Comparison of ENCODE assay signal across 8 cellular contexts in genomic region chr9:136485049-136485647, GRCh38. TPM values are rescaled to one million over a fixed set of nuclear protein-coding genes. Genes with fewer than 3 reads are reported as not detected.
DNase-seq lines count a peak whose midpoint lies in the region; ATAC-seq lines count a peak whose summit lies in the region.

No MANE protein-coding gene starts in this region.

- no peak overlapping the region for H3K4me3 ChIP-seq in BLaER1
- no peak overlapping the region for H3K4me3 ChIP-seq in effector memory CD4-positive, alpha-beta T cell (ENCODE audit: insufficient read depth, low read depth, low read length, poor library complexity, severe bottlenecking)
- no peak overlapping the region for H3K4me3 ChIP-seq in mesenchymal stem cell (ENCODE audit: insufficient read depth in 1 of 2, low read depth in 1 of 2, low read length in 2 of 2)

- H2BK12ac ChIP-seq in mesenchymal stem cell (ENCODE audit: low read length in 2 of 2), result no peak overlapping the region

- ATAC-seq in activated CD8-positive, alpha-beta T cell treated with anti-CD3 and anti-CD28 coated beads, Interleukin-2, amount 10 ng/mL, durations not matched to agents 7 days and 5 days, result no peak
- no peak for ATAC-seq in HG03135 (IDR thresholded peaks at IDR 0.05; ENCODE audit: unreplicated experiment)

- H4K8ac ChIP-seq in mesenchymal stem cell (ENCODE audit: low read length), result peak overlapping the region; percentile 22

- peaks cover 13% of the 10 kb centered on the region for H3K36me3 Mint-ChIP-seq in activated CD8-positive, alpha-beta T cell treated with anti-CD3 and anti-CD28 coated beads, Interleukin-2, amount 10 ng/mL, durations not matched to agents 7 days and 5 days (ENCODE audit: low read depth)

- H3K9me3 ChIP-seq in BLaER1, result no peaks in the 10 kb centered on the region
- no peaks in the 10 kb centered on the region for H3K9me3 ChIP-seq in effector memory CD4-positive, alpha-beta T cell (ENCODE audit: control insufficient read depth, low read length)
- H3K9me3 ChIP-seq in mesenchymal stem cell (ENCODE audit: control insufficient read depth, low read length), result no peaks in the 10 kb centered on the region

- H3K4me1 Mint-ChIP-seq in activated CD8-positive, alpha-beta T cell treated with anti-CD3 and anti-CD28 coated beads, Interleukin-2, amount 10 ng/mL, durations not matched to agents 7 days and 5 days (ENCODE audit: low read depth), result peaks cover 22% of the 10 kb centered on the region

- CTCF ChIA-PET in activated CD8-positive, alpha-beta T cell treated with anti-CD3 and anti-CD28 coated beads, Interleukin-2, amount 10 ng/mL, durations not matched to agents 7 days and 5 days (lab: Charles Lee), result interaction anchor here (0.8 to 7.2 kb wide), 13 partner anchors 15 to 180 kb away, joined by 3 to 55 read pairs (median 5); no protein-coding TSS in a partner anchor

- no peak overlapping the region for H3K27ac ChIP-seq in BLaER1
- no peak overlapping the region for H3K27ac ChIP-seq in effector memory CD4-positive, alpha-beta T cell (ENCODE audit: insufficient read depth, low read length, poor library complexity, severe bottlenecking)
- no peak overlapping the region for H3K27ac ChIP-seq in mesenchymal stem cell (ENCODE audit: low read length, poor library complexity, severe bottlenecking)

- H4K20me1 ChIP-seq in BLaER1, result peaks cover 52% of the 10 kb centered on the region

- 28% methylated on average over 13 of the region's 13 CpGs for WGBS in mesenchymal stem cell

- POLR2A ChIA-PET in activated CD8-positive, alpha-beta T cell treated with anti-CD3 and anti-CD28 coated beads, Interleukin-2, amount 10 ng/mL, durations not matched to agents 7 days and 5 days (lab: Charles Lee), result interaction anchor here (1.8 to 2.4 kb wide), 2 partner anchors 146 to 243 kb away, joined by 5 to 8 read pairs; no protein-coding TSS in a partner anchor

- H3K23ac ChIP-seq in mesenchymal stem cell (ENCODE audit: low read length in 2 of 2), result no peak overlapping the region

- no peak overlapping the region for H3K27ac Mint-ChIP-seq in activated CD8-positive, alpha-beta T cell treated with anti-CD3 and anti-CD28 coated beads, Interleukin-2, amount 10 ng/mL, durations not matched to agents 7 days and 5 days

- H2AFZ ChIP-seq in mesenchymal stem cell (ENCODE audit: low read depth, low read length), result no peak overlapping the region

- no peak overlapping the region for H3K4ac ChIP-seq in mesenchymal stem cell (ENCODE audit: low read depth in 1 of 2, low read length in 2 of 2)

- peaks cover 10% of the 10 kb centered on the region for H3K79me1 ChIP-seq in mesenchymal stem cell (replicated peaks; ENCODE audit: low read length, poor library complexity, severe bottlenecking)

- no peak overlapping the region for H4K91ac ChIP-seq in mesenchymal stem cell (ENCODE audit: low read length)

- no peak overlapping the region for H2BK120ac ChIP-seq in mesenchymal stem cell (ENCODE audit: low read depth, low read length)

- H3K27me3 ChIP-seq in BLaER1 (no peaks in the 10 kb centered on the region), mesenchymal stem cell (ENCODE audit: control insufficient read depth in 1 of 2, insufficient read depth in 1 of 2, low read length in 2 of 2) (peaks cover 11 to 35% of the 10 kb centered on the region in 2 experiments)
- H3K27me3 ChIP-seq in effector memory CD4-positive, alpha-beta T cell (replicated peaks; ENCODE audit: control insufficient read depth, insufficient read depth, low read length, poor library complexity, severe bottlenecking), result no peaks in the 10 kb centered on the region

- H3K9ac ChIP-seq in BLaER1, result no peak overlapping the region
- H3K9ac ChIP-seq in mesenchymal stem cell (ENCODE audit: low read length), result peak overlapping the region; percentile 89

- DNase-seq in HCEC 1CT (peak; percentile 50), NCI-H748 treated with DMSO at 0.1 percent for 48 hours (lab: John Stamatoyannopoulos, UW) (peak; percentile 79), mesenchymal stem cell (peak; percentile 79)
- DNase-seq in activated CD8-positive, alpha-beta T cell treated with anti-CD3 and anti-CD28 coated beads, Interleukin-2, amount 10 ng/mL, durations not matched to agents 7 days and 5 days, result peak; percentile 90
- DNase-seq in effector memory CD4-positive, alpha-beta T cell, result peak; percentile 64 to 74 (median 66)
- peak; percentile 58 to 63 for DNase-seq in stimulated activated CD8-positive, alpha-beta memory T cell treated with anti-CD3 and anti-CD28 coated beads, Interleukin-15, amount 100 ng/mL, for 48 hours (ENCODE audit: low read depth in 2 of 2)

- H3K14ac ChIP-seq in mesenchymal stem cell (ENCODE audit: low read length in 2 of 2), result peak overlapping the region in 1 of 2 experiments; percentile 38

- H2AK5ac ChIP-seq in mesenchymal stem cell (ENCODE audit: low read length, severe bottlenecking), result no peak overlapping the region

- H3K4me1 ChIP-seq in BLaER1 (peaks cover 37% of the 10 kb centered on the region), mesenchymal stem cell (ENCODE audit: control insufficient read depth, insufficient read depth, low read depth, low read length) (peaks cover 19% of the 10 kb centered on the region)
- H3K4me1 ChIP-seq in effector memory CD4-positive, alpha-beta T cell (ENCODE audit: control insufficient read depth, insufficient read depth, low read length, poor library complexity, severe bottlenecking), result peaks cover 21% of the 10 kb centered on the region

- H3K9me3 Mint-ChIP-seq in activated CD8-positive, alpha-beta T cell treated with anti-CD3 and anti-CD28 coated beads, Interleukin-2, amount 10 ng/mL, durations not matched to agents 7 days and 5 days (ENCODE audit: insufficient read depth), result no peaks in the 10 kb centered on the region

- no peak overlapping the region for H3K18ac ChIP-seq in mesenchymal stem cell (ENCODE audit: low read depth in 1 of 2, low read length in 2 of 2)

- no peak overlapping the region for H2BK15ac ChIP-seq in mesenchymal stem cell (ENCODE audit: low read depth, poor library complexity, severe bottlenecking)

- H3K4me2 ChIP-seq in BLaER1, result peak overlapping the region; percentile 99
- no peak overlapping the region for H3K4me2 ChIP-seq in mesenchymal stem cell (ENCODE audit: low read length, poor library complexity, severe bottlenecking)

- peaks cover 5% of the 10 kb centered on the region for H3K36me3 ChIP-seq in BLaER1
- peaks cover under 1% of the 10 kb centered on the region for H3K36me3 ChIP-seq in effector memory CD4-positive, alpha-beta T cell (ENCODE audit: control insufficient read depth, insufficient read depth, low read length)
- peaks cover 1 to 4% of the 10 kb centered on the region in 2 experiments for H3K36me3 ChIP-seq in mesenchymal stem cell (ENCODE audit: control insufficient read depth in 1 of 2, insufficient read depth in 2 of 2, low read depth in 1 of 2, low read length in 2 of 2)

- H3K4me3 Mint-ChIP-seq in activated CD8-positive, alpha-beta T cell treated with anti-CD3 and anti-CD28 coated beads, Interleukin-2, amount 10 ng/mL, durations not matched to agents 7 days and 5 days, result peak overlapping the region; percentile 61

- H3K27me3 Mint-ChIP-seq in activated CD8-positive, alpha-beta T cell treated with anti-CD3 and anti-CD28 coated beads, Interleukin-2, amount 10 ng/mL, durations not matched to agents 7 days and 5 days (ENCODE audit: low read depth), result no peaks in the 10 kb centered on the region

- no peak overlapping the region for H2BK5ac ChIP-seq in mesenchymal stem cell (ENCODE audit: low read depth, low read length, poor library complexity, severe bottlenecking)

RNA-seq across cellular contexts. Expression of gene SEC16A, which starts 2.3 kb away (rescaled TPM):
- 10 to 100 TPM; 86.8 to 89.2 TPM for total RNA-seq in activated CD8-positive, alpha-beta T cell treated with anti-CD3 and anti-CD28 coated beads, Interleukin-2, amount 10 ng/mL, durations not matched to agents 7 days and 5 days
- 38.4 TPM for polyA plus RNA-seq in mesenchymal stem cell (2013, experiment 1 of 2)
- 36.6 TPM for polyA plus RNA-seq in mesenchymal stem cell (2013, experiment 2 of 2)

RNA-seq across cellular contexts. Expression of gene INPP5E, which starts 45.5 kb away (rescaled TPM):
- 10 to 100 TPM; 16.8 to 18.2 TPM for total RNA-seq in activated CD8-positive, alpha-beta T cell treated with anti-CD3 and anti-CD28 coated beads, Interleukin-2, amount 10 ng/mL, durations not matched to agents 7 days and 5 days
- 8.2 TPM for polyA plus RNA-seq in mesenchymal stem cell (2013, experiment 1 of 2)
- polyA plus RNA-seq in mesenchymal stem cell (2013, experiment 2 of 2), result 7.7 TPM
